Comparison of ENCODE assay signal across 8 cellular contexts in genomic region chr7:24576171-24577052, GRCh38. TPM values are rescaled to one million over a fixed set of nuclear protein-coding genes. Genes with fewer than 3 reads are reported as not detected.
DNase-seq lines count a peak whose midpoint lies in the region; ATAC-seq and TF ChIP-seq lines count a peak whose summit lies in the region.

No MANE protein-coding gene starts in this region.

- peaks cover 12% of the 10 kb centered on the region for H3K36me3 Mint-ChIP-seq in CD4-positive, alpha-beta T cell (ENCODE audit: low read depth)

- in situ Hi-C loops in astrocyte of the spinal cord (cut with HindIII; ENCODE audit: low sequenced_read_pairs): no loop called here

- no peaks in the 10 kb centered on the region for H3K27me3 Mint-ChIP-seq in CD4-positive, alpha-beta T cell

- no peaks in the 10 kb centered on the region for H3K9me3 ChIP-seq in CD4-positive, alpha-beta T cell (ENCODE audit: control insufficient read depth, low read length)

- POLR2A ChIA-PET in CD4-positive, alpha-beta T cell (lab: Charles Lee): no interaction called here

- ATAC-seq in CD4-positive, alpha-beta T cell (ENCODE audit: poor library complexity): no peak
- ATAC-seq in GM18868 (IDR thresholded peaks at IDR 0.05; ENCODE audit: unreplicated experiment): peak; percentile 30
- ATAC-seq in HG03565 (IDR thresholded peaks at IDR 0.05; ENCODE audit: unreplicated experiment): peak; percentile 30
- no peak for ATAC-seq in GM18498 (IDR thresholded peaks at IDR 0.05; ENCODE audit: unreplicated experiment)

- H3K4me3 ChIP-seq in astrocyte of the spinal cord (ENCODE audit: low read depth, low read length): no peak overlapping the region

- CTCF ChIA-PET in CD4-positive, alpha-beta T cell (lab: Charles Lee): no interaction called here

- TF ChIP-seq CTCF in CD4-positive, alpha-beta T cell (IDR thresholded peaks at IDR 0.05): peak; percentile 70
- peak; percentile 74 for TF ChIP-seq CTCF in astrocyte of the spinal cord (IDR thresholded peaks at IDR 0.05; ENCODE audit: low read depth, low read length)

- intact Hi-C loops in CD4-positive, alpha-beta T cell (cut with DNase I, micrococcal nuclease): loop anchor here (5.0 to 10.0 kb wide), 5 partner anchors 91 to 1752 kb away; partner anchors contain the start of genes HYCC1 (in 1 of the 2), TOMM7 (in 1 of the 2) and TRA2A (in 1 of the 2)

- H3K9me3 Mint-ChIP-seq in CD4-positive, alpha-beta T cell: no peaks in the 10 kb centered on the region

- peak overlapping the region; percentile 79 for H3K4me3 Mint-ChIP-seq in CD4-positive, alpha-beta T cell

- no peak overlapping the region for H3K27ac ChIP-seq in CD4-positive, alpha-beta T cell (ENCODE audit: low read depth, low read length)

- DNase-seq in CD4-positive, alpha-beta T cell: no peak
- DNase-seq in NCI-H526 (lab: John Stamatoyannopoulos, UW): peak; percentile 51 to 77
- DNase-seq in astrocyte of the spinal cord (ENCODE audit: low read depth, low spot score): peak; percentile 73
- DNase-seq in kidney tubule cell (ENCODE audit: low spot score): peak; percentile 69
- DNase-seq in stimulated activated CD4-positive, alpha-beta T cell treated with anti-CD3 and anti-CD28 coated beads, Interleukin-1b, Interleukin-23, amount 100 ng/mL, for 48 hours: no peak

- H3K4me1 Mint-ChIP-seq in CD4-positive, alpha-beta T cell (ENCODE audit: low read depth): peaks cover 51% of the 10 kb centered on the region

- H3K27me3 ChIP-seq in CD4-positive, alpha-beta T cell (ENCODE audit: control insufficient read depth, insufficient read depth, low read length): no peaks in the 10 kb centered on the region

- H3K27ac Mint-ChIP-seq in CD4-positive, alpha-beta T cell: peak overlapping the region; percentile 33

RNA-seq across cellular contexts. Expression of gene PALS2, which starts 3.2 kb away (rescaled TPM):
- 10 to 100 TPM; 35.0 to 53.2 TPM for total RNA-seq in CD4-positive, alpha-beta T cell

Comparison
In these comparisons a context has a peak if more than half of its experiments do, and no peak if none do; other contexts are left out.
1. ATAC-seq: peak in GM18868 (single experiment) and HG03565 (single experiment); none in CD4-positive, alpha-beta T cell (single experiment) and GM18498 (single experiment).
2. DNase-seq: peak in NCI-H526 (2 of 2), astrocyte of the spinal cord (single experiment) and kidney tubule cell (single experiment); none in CD4-positive, alpha-beta T cell (0 of 10) and stimulated activated CD4-positive, alpha-beta T cell treated with anti-CD3 and anti-CD28 coated beads, Interleukin-1b, Interleukin-23, amount 100 ng/mL, for 48 hours (single experiment).